ENCODE assay signal across 9 cellular contexts in genomic region chr6:131924881-131925474, GRCh38. TPM values are rescaled to one million over a fixed set of nuclear protein-coding genes. Genes with fewer than 3 reads are reported as not detected.
A peak's percentile ranks its signal among the peaks of the same experiment; 100 is the strongest.
DNase-seq lines count a peak whose midpoint lies in the region; TF ChIP-seq lines count a peak whose summit lies in the region.
"Had no signal": no experiment of that assay in that cellular context is flagged by ENCODE, and none has a peak within 500 bp of the region (broad histone marks: within the 10 kb centered on the region; RNA-seq: fewer than 3 reads in every experiment).

No MANE protein-coding gene starts in this region.

- peak; percentile 80 for TF ChIP-seq CTCF in osteocyte (IDR thresholded peaks at IDR 0.05)
- no peak for TF ChIP-seq CTCF in GM20000 (IDR thresholded peaks at IDR 0.05; ENCODE audit: extremely low read depth, missing control alignments)

- no peaks in the 10 kb centered on the region for H3K27me3 Mint-ChIP-seq in osteocyte (ENCODE audit: unreplicated experiment)

- H3K36me3 Mint-ChIP-seq in osteocyte (ENCODE audit: unreplicated experiment): no peaks in the 10 kb centered on the region

- no peak overlapping the region for H3K27ac Mint-ChIP-seq in osteocyte (ENCODE audit: unreplicated experiment)

- DNase-seq in NCI-H2107 treated with DMSO at 0.1 percent for 48 hours (lab: John Stamatoyannopoulos, UW; ENCODE audit: unreplicated experiment): peak; percentile 11
- DNase-seq in NCI-H2107 (lab: John Stamatoyannopoulos, UW): no peak
- peak; percentile 23 for DNase-seq in NCI-H774 (lab: John Stamatoyannopoulos, UW)
- DNase-seq in epidermal melanocyte (ENCODE audit: insufficient read length, low spot score): peak; percentile 34
- no peak for DNase-seq in osteocyte (ENCODE audit: extremely low spot score, unreplicated experiment)
- no peak for DNase-seq in D341Med (ENCODE audit: low spot score)
- DNase-seq in GM20000 (ENCODE audit: low spot score): no peak
- no peak for DNase-seq in activated CD4-positive, CD25-positive, alpha-beta regulatory T cell (lab: John Stamatoyannopoulos, UW)

- no peak overlapping the region for H3K4me3 Mint-ChIP-seq in osteocyte (ENCODE audit: unreplicated experiment)

- H3K4me1 Mint-ChIP-seq in osteocyte (ENCODE audit: unreplicated experiment): peaks cover 5% of the 10 kb centered on the region

- H3K9me3 Mint-ChIP-seq in osteocyte (ENCODE audit: unreplicated experiment): peaks cover 1% of the 10 kb centered on the region

RNA-seq across cellular contexts. Expression of gene CCN2, which starts 26.2 kb away (rescaled TPM):
- total RNA-seq in osteocyte: 635 and 878 TPM in 2 replicates
- total RNA-seq: activated CD8-positive, alpha-beta memory T cell treated with anti-CD3 and anti-CD28 coated beads for 36 hours had no signal

Comparison
In these comparisons a context has a peak if more than half of its experiments do, and no peak if none do; other contexts are left out.
1. DNase-seq: peak in NCI-H2107 treated with DMSO at 0.1 percent for 48 hours (single experiment), NCI-H774 (single experiment) and epidermal melanocyte (single experiment); none in NCI-H2107 (single experiment), osteocyte (single experiment), D341Med (single experiment), GM20000 (single experiment) and activated CD4-positive, CD25-positive, alpha-beta regulatory T cell (0 of 4).